Comparison of ENCODE assay signal across 1 cellular context in the genomic region with DNA sequence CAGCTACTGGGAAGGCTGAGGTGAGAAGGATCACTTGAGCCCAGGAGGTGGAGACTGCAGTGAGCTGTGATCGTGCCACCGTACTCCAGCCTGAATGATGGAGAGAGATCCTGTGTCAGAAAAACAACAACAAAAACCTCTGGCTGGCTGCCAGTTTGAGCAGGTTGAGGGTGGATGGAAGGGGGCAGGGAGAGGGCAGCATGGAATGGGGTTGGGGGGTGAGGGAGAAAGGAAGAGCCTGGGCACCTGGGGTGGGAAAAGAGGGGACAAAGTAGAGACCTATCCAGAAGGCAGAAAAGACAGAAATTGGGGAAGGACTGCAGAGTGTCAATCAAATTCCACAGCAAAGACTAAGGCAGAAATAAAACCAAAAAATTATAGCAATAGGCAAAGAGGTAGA.
A peak's percentile ranks its signal among the peaks of the same experiment; 100 is the strongest.
TF ChIP-seq lines count a peak whose summit lies in the region.

No MANE protein-coding gene starts in this region.

TF ChIP-seq in K562, 482 proteins besides CTCF, POLR2A, EP300 and RAD21:
- TF ChIP-seq NFIX (CRISPR knock-in tag; IDR thresholded peaks at IDR 0.05; ENCODE audit: low read depth) (peak; percentile 45; the same call in 1 of the 2 replicates), CHD1 (IDR thresholded peaks at IDR 0.05; ENCODE audit: low read length) (no peak), CREM (IDR thresholded peaks at IDR 0.05; ENCODE audit: low read depth) (no peak), RBM39 (optimal IDR thresholded peaks at IDR 0.05; ENCODE audit: low read depth, low read length) (no peak), TEAD2 (tag; IDR thresholded peaks at IDR 0.05) (no peak), BDP1 (IDR thresholded peaks at IDR 0.05; ENCODE audit: insufficient read depth, insufficient read length) (no peak), ZNF134 (CRISPR knock-in tag; conservative IDR thresholded peaks at IDR 0.05) (no peak), CBX2 (IDR thresholded peaks at IDR 0.05; ENCODE audit: insufficient read depth, low read length, poor library complexity, severe bottlenecking) (no peak), NFIC (IDR thresholded peaks at IDR 0.05) (peak; percentile 90), PTBP1 (IDR thresholded peaks at IDR 0.05; ENCODE audit: low read depth, low read length) (no peak), KLF6 (CRISPR knock-in tag; IDR thresholded peaks at IDR 0.05; ENCODE audit: borderline replicate concordance) (no peak), KHSRP (IDR thresholded peaks at IDR 0.05) (0 out of 2 replicates have a peak, but pooled peaks have one; percentile 41), L3MBTL2 (IDR thresholded peaks at IDR 0.05) (no peak), EZH2 (IDR thresholded peaks at IDR 0.05; ENCODE audit: borderline replicate concordance, low read depth, low read length) (no peak)
- TF ChIP-seq, protein P1, sequence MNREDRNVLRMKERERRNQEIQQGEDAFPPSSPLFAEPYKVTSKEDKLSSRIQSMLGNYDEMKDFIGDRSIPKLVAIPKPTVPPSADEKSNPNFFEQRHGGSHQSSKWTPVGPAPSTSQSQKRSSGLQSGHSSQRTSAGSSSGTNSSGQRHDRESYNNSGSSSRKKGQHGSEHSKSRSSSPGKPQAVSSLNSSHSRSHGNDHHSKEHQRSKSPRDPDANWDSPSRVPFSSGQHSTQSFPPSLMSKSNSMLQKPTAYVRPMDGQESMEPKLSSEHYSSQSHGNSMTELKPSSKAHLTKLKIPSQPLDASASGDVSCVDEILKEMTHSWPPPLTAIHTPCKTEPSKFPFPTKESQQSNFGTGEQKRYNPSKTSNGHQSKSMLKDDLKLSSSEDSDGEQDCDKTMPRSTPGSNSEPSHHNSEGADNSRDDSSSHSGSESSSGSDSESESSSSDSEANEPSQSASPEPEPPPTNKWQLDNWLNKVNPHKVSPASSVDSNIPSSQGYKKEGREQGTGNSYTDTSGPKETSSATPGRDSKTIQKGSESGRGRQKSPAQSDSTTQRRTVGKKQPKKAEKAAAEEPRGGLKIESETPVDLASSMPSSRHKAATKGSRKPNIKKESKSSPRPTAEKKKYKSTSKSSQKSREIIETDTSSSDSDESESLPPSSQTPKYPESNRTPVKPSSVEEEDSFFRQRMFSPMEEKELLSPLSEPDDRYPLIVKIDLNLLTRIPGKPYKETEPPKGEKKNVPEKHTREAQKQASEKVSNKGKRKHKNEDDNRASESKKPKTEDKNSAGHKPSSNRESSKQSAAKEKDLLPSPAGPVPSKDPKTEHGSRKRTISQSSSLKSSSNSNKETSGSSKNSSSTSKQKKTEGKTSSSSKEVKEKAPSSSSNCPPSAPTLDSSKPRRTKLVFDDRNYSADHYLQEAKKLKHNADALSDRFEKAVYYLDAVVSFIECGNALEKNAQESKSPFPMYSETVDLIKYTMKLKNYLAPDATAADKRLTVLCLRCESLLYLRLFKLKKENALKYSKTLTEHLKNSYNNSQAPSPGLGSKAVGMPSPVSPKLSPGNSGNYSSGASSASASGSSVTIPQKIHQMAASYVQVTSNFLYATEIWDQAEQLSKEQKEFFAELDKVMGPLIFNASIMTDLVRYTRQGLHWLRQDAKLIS (CRISPR knock-in tag; IDR thresholded peaks at IDR 0.05) = no peak
- TF ChIP-seq, protein P2, sequence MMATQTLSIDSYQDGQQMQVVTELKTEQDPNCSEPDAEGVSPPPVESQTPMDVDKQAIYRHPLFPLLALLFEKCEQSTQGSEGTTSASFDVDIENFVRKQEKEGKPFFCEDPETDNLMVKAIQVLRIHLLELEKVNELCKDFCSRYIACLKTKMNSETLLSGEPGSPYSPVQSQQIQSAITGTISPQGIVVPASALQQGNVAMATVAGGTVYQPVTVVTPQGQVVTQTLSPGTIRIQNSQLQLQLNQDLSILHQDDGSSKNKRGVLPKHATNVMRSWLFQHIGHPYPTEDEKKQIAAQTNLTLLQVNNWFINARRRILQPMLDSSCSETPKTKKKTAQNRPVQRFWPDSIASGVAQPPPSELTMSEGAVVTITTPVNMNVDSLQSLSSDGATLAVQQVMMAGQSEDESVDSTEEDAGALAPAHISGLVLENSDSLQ (IDR thresholded peaks at IDR 0.05) = peak; percentile 76
- TF ChIP-seq, protein P3, sequence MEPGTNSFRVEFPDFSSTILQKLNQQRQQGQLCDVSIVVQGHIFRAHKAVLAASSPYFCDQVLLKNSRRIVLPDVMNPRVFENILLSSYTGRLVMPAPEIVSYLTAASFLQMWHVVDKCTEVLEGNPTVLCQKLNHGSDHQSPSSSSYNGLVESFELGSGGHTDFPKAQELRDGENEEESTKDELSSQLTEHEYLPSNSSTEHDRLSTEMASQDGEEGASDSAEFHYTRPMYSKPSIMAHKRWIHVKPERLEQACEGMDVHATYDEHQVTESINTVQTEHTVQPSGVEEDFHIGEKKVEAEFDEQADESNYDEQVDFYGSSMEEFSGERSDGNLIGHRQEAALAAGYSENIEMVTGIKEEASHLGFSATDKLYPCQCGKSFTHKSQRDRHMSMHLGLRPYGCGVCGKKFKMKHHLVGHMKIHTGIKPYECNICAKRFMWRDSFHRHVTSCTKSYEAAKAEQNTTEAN (CRISPR knock-in tag; IDR thresholded peaks at IDR 0.05) = no peak
- TF ChIP-seq, protein P4, sequence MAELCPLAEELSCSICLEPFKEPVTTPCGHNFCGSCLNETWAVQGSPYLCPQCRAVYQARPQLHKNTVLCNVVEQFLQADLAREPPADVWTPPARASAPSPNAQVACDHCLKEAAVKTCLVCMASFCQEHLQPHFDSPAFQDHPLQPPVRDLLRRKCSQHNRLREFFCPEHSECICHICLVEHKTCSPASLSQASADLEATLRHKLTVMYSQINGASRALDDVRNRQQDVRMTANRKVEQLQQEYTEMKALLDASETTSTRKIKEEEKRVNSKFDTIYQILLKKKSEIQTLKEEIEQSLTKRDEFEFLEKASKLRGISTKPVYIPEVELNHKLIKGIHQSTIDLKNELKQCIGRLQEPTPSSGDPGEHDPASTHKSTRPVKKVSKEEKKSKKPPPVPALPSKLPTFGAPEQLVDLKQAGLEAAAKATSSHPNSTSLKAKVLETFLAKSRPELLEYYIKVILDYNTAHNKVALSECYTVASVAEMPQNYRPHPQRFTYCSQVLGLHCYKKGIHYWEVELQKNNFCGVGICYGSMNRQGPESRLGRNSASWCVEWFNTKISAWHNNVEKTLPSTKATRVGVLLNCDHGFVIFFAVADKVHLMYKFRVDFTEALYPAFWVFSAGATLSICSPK (IDR thresholded peaks at IDR 0.05; ENCODE audit: borderline replicate concordance) = 0 out of 2 replicates have a peak, but pooled peaks have one; percentile 26
